In genomic region chr16:25011891-25012499, GRCh38 we compare ENCODE assay signal across 13 cellular contexts. TPM values are rescaled to one million over a fixed set of nuclear protein-coding genes. Genes with fewer than 3 reads are reported as not detected.
DNase-seq lines count a peak whose midpoint lies in the region; ATAC-seq and TF ChIP-seq lines count a peak whose summit lies in the region.
"Had no signal": no experiment of that assay in that cellular context is flagged by ENCODE, and none has a peak within 500 bp of the region (broad histone marks: within the 10 kb centered on the region; RNA-seq: fewer than 3 reads in every experiment).

No MANE protein-coding gene starts in this region.

- H3K27me3 Mint-ChIP-seq in Calu3 (ENCODE audit: unreplicated experiment), result no peaks in the 10 kb centered on the region
- H3K27me3 Mint-ChIP-seq in dendritic cell treated with granulocyte-macrophage colony-stimulating factor and Interleukin-4, amounts not matched to agents 40 ng/mL and 50 ng/mL, for 4 days, result peaks cover 20% of the 10 kb centered on the region
- H3K27me3 Mint-ChIP-seq: stimulated activated naive CD8-positive, alpha-beta T cell treated with anti-CD3 and anti-CD28 coated beads, Interleukin-15, amount 100 ng/mL, for 72 hours had no signal

- no peaks in the 10 kb centered on the region for H3K9me3 ChIP-seq in MG63

- H3K36me3 ChIP-seq in MG63, result peaks cover 41% of the 10 kb centered on the region

- ATAC-seq in sciatic nerve, result no peak
- no peak for ATAC-seq in HG03045 (IDR thresholded peaks at IDR 0.05; ENCODE audit: unreplicated experiment)
- ATAC-seq in GM21619 (IDR thresholded peaks at IDR 0.05; ENCODE audit: unreplicated experiment), result no peak
- ATAC-seq: stimulated activated naive CD8-positive, alpha-beta T cell treated with anti-CD3 and anti-CD28 coated beads, Interleukin-15, amount 100 ng/mL, for 72 hours had no signal

- no peak for DNase-seq in Calu3
- no peak for DNase-seq in MG63
- DNase-seq in sciatic nerve (ENCODE audit: low spot score), result peak; percentile 9
- no peak for DNase-seq in HuH-7.5 (ENCODE audit: low spot score)
- no peak for DNase-seq in SW480 (ENCODE audit: low spot score)
- DNase-seq: activated CD4-positive, alpha-beta T cell treated with anti-CD3 and anti-CD28 coated beads, Interleukin-2, amount 50 U/mL, for 4 hours; anterior cingulate cortex; NCI-H187; stimulated activated CD4-positive, alpha-beta T cell treated with anti-CD3 and anti-CD28 coated beads, Interleukin-12 subunit alpha, Interleukin-12 subunit beta, amount 100 ng/mL, for 4 hours; stimulated activated naive CD8-positive, alpha-beta T cell treated with anti-CD3 and anti-CD28 coated beads, Interleukin-15, amount 100 ng/mL, for 72 hours had no signal

- no peaks in the 10 kb centered on the region for H3K27me3 ChIP-seq in MG63

- CTCF ChIA-PET in Calu3 (lab: Charles Lee), result no interaction called here

- no peaks in the 10 kb centered on the region for H3K9me3 Mint-ChIP-seq in Calu3 (ENCODE audit: low read depth, unreplicated experiment)
- H3K9me3 Mint-ChIP-seq in dendritic cell treated with granulocyte-macrophage colony-stimulating factor and Interleukin-4, amounts not matched to agents 40 ng/mL and 50 ng/mL, for 4 days, result no peaks in the 10 kb centered on the region
- H3K9me3 Mint-ChIP-seq: stimulated activated naive CD8-positive, alpha-beta T cell treated with anti-CD3 and anti-CD28 coated beads, Interleukin-15, amount 100 ng/mL, for 72 hours had no signal

- no peak for TF ChIP-seq CTCF in Calu3 (IDR thresholded peaks at IDR 0.05; ENCODE audit: unreplicated experiment)

- H3K4me3 Mint-ChIP-seq in Calu3 (ENCODE audit: low read depth, unreplicated experiment), result peak overlapping the region; percentile 92
- peak overlapping the region; percentile 97 for H3K4me3 Mint-ChIP-seq in dendritic cell treated with granulocyte-macrophage colony-stimulating factor and Interleukin-4, amounts not matched to agents 40 ng/mL and 50 ng/mL, for 4 days

- H3K4me1 Mint-ChIP-seq in Calu3 (ENCODE audit: low read depth, unreplicated experiment), result peaks cover 26% of the 10 kb centered on the region
- peaks cover 78% of the 10 kb centered on the region for H3K4me1 Mint-ChIP-seq in dendritic cell treated with granulocyte-macrophage colony-stimulating factor and Interleukin-4, amounts not matched to agents 40 ng/mL and 50 ng/mL, for 4 days (ENCODE audit: low read depth)

- intact Hi-C loops in Calu3 (cut with micrococcal nuclease; ENCODE audit: unreplicated experiment) (loop anchor here (2.0 kb wide), 1 partner anchor 17 kb away; no protein-coding TSS in a partner anchor), sciatic nerve (cut with DNase I) (no loop called here)
- intact Hi-C loops in dendritic cell treated with granulocyte-macrophage colony-stimulating factor and Interleukin-4, amounts not matched to agents 40 ng/mL and 50 ng/mL, for 4 days (cut with micrococcal nuclease), result no loop called here

- H3K27ac Mint-ChIP-seq in Calu3 (ENCODE audit: unreplicated experiment), result no peak overlapping the region
- H3K27ac Mint-ChIP-seq in dendritic cell treated with granulocyte-macrophage colony-stimulating factor and Interleukin-4, amounts not matched to agents 40 ng/mL and 50 ng/mL, for 4 days, result peak overlapping the region; percentile 4

- no TSS peak for BruUV-seq in Calu3 (replicated peaks; lab: Mats Ljungman, UMichigan)

- H3K4me3 ChIP-seq in MG63, result peak overlapping the region; percentile 86; the same call in 1 of the 2 replicates

- H3K36me3 Mint-ChIP-seq in Calu3 (ENCODE audit: insufficient read depth, unreplicated experiment), result peaks cover 24% of the 10 kb centered on the region
- peaks cover 62% of the 10 kb centered on the region for H3K36me3 Mint-ChIP-seq in dendritic cell treated with granulocyte-macrophage colony-stimulating factor and Interleukin-4, amounts not matched to agents 40 ng/mL and 50 ng/mL, for 4 days (ENCODE audit: low read depth)

RNA-seq across cellular contexts. Expression of gene ARHGAP17, which starts 3.2 kb away (rescaled TPM):
- total RNA-seq in Calu3 (2022) (67.2 and 85.6 TPM in 2 replicates), sciatic nerve (130 TPM)
- total RNA-seq in MG63 (2014; rRNA removed; shearing (Covaris generic); ENCODE audit: low replicate concordance), result 17.5 and 36.1 TPM in 2 replicates
